Comparison of ENCODE assay signal across 27 cellular contexts in the genomic region with DNA sequence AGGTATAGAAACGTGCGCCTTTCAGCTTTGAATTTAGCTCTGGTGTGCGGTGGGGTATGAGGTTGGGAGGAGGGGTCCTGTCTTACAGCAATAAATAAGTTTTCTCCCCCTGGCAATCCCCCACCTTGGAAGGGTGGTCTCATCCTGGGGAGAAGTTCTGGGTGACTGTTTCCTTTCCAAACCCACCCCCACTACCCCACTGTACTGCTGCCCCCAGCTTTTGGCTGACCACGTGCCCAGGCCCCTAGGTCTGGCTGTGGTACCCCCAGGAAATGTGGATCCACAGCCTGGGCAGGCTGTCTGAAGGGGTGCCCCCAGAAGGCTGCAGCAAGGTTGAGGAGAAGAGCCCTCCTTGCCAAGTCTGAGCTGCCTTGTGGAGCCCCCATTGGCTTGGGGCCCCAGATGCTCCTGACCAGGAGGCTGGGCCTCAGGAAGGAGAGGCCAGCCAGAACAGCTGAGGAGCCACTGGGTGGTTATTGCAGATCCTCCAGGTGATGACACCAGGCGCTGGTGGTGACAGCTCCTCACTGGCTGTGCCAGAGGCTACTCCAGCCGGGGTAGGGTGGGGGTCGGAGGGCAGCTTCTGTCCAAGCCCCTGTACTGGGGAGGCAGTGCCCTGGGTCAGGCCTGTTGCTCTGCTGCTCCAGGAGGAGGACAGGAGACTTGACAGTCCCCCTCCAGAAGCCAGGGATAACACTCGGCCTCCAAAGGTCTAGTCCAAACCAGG. TPM values are rescaled to one million over a fixed set of nuclear protein-coding genes. Genes with fewer than 3 reads are reported as not detected.
"Had no signal": no experiment of that assay in that cellular context is flagged by ENCODE, and none has a peak within 500 bp of the region (broad histone marks: within the 10 kb centered on the region; RNA-seq: fewer than 3 reads in every experiment).

No MANE protein-coding gene starts in this region.

- H3K9me3 ChIP-seq: ascending aorta, breast epithelium, esophagus squamous epithelium had no signal

- H3K36me3 ChIP-seq: breast epithelium had no signal

- ATAC-seq: activated CD8-positive, alpha-beta memory T cell treated with anti-CD3 and anti-CD28 coated beads, Interleukin-2, amount 10 ng/mL, durations not matched to agents 7 days and 5 days; activated CD8-positive, alpha-beta T cell treated with anti-CD3 and anti-CD28 coated beads, Interleukin-2, amount 10 ng/mL, durations not matched to agents 7 days and 5 days; activated naive CD4-positive, alpha-beta T cell treated with anti-CD3 and anti-CD28 coated beads, Interleukin-2, amount 50 U/mL, for 72 hours; effector memory CD8-positive, alpha-beta T cell; WTC11 had no signal

- H3K4me3 ChIP-seq: ascending aorta, breast epithelium, cardiac muscle cell, coronary artery, dorsolateral prefrontal cortex, esophagus squamous epithelium had no signal

- H3K27ac ChIP-seq: ascending aorta, breast epithelium, cardiac muscle cell, coronary artery, dorsolateral prefrontal cortex, epithelial cell of prostate, esophagus squamous epithelium, VCaP had no signal

- DNase-seq: activated CD4-positive, alpha-beta T cell treated with anti-CD3 and anti-CD28 coated beads for 1 hour; activated CD4-positive, alpha-beta T cell treated with anti-CD3 and anti-CD28 coated beads for 4 hours; activated CD4-positive, alpha-beta T cell treated with anti-CD3 and anti-CD28 coated beads, Interleukin-2, amount 10 ng/mL, durations not matched to agents 7 days and 5 days; activated CD4-positive, alpha-beta T cell treated with anti-CD3 and anti-CD28 coated beads, Interleukin-2, amount 50 U/mL, for 48 hours; activated CD8-positive, alpha-beta memory T cell treated with anti-CD3 and anti-CD28 coated beads, Interleukin-2, amount 10 ng/mL, durations not matched to agents 7 days and 5 days; activated CD8-positive, alpha-beta memory T cell treated with anti-CD3 and anti-CD28 coated beads, Interleukin-2, amount 50 U/mL, for 4 hours; activated CD8-positive, alpha-beta T cell treated with anti-CD3 and anti-CD28 coated beads, Interleukin-2, amount 10 ng/mL, durations not matched to agents 7 days and 5 days; activated gamma-delta T cell; activated naive CD8-positive, alpha-beta T cell treated with anti-CD3 and anti-CD28 coated beads, Interleukin-2, amount 10 ng/mL, durations not matched to agents 7 days and 5 days; activated T-cell treated with anti-CD3 and anti-CD28 coated beads, Interleukin-2, amount 50 U/mL, for 48 hours; central memory CD4-positive, alpha-beta T cell; dorsolateral prefrontal cortex; effector CD4-positive, alpha-beta T cell; effector memory CD8-positive, alpha-beta T cell; esophagus squamous epithelium; foreskin melanocyte had no signal

- H3K4me1 ChIP-seq: ascending aorta, breast epithelium had no signal

- H3K27me3 ChIP-seq: ascending aorta, breast epithelium, cardiac muscle cell, dorsolateral prefrontal cortex, esophagus squamous epithelium had no signal

RNA-seq across cellular contexts. Expression of a gene that starts 35.0 kb away (rescaled TPM):
- total RNA-seq: activated CD4-positive, alpha-beta T cell treated with anti-CD3 and anti-CD28 coated beads, Interleukin-2, amount 10 ng/mL, durations not matched to agents 7 days and 5 days; activated CD8-positive, alpha-beta T cell treated with anti-CD3 and anti-CD28 coated beads, Interleukin-2, amount 10 ng/mL, durations not matched to agents 7 days and 5 days; activated naive CD8-positive, alpha-beta T cell treated with anti-CD3 and anti-CD28 coated beads, Interleukin-2, amount 10 ng/mL, durations not matched to agents 7 days and 5 days; ascending aorta; breast epithelium; endothelial cell of umbilical vein; fibroblast of lung; fibroblast of villous mesenchyme had no signal
